ENCODE assay signal across 24 cellular contexts in the genomic region with DNA sequence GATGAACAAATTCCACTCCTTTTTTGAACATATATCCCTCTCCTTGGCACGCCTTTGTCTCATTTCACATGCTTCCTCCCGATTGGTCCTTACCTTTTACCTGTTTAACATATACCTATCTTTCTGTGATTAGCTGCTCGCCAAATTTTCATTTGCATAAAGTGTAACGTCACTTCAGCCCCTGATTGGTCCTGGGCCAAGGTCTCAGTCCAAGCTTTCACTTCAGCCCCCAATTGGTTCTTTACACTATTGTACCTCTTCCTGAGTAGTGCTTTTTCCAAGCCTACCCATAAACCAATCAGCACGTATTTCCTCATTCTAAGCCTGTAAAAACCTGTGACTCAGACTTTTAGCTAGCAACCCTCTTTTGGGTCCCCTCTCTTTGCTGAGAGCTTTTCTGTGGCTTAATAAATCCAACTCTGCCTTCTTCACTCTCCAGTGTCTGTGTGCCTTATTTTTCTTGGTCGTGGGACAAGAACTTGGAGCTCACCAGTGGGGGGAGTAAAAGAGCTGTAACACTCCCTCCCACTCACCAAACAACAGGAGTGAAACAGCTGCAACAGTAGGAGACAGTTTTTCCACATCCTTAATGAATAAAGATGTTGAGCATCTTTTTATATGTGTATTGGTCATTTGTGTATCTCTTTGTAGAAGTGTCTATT. TPM values are rescaled to one million over a fixed set of nuclear protein-coding genes. Genes with fewer than 3 reads are reported as not detected.
DNase-seq lines count a peak whose midpoint lies in the region; ATAC-seq lines count a peak whose summit lies in the region.
"Had no signal": no experiment of that assay in that cellular context is flagged by ENCODE, and none has a peak within 500 bp of the region (broad histone marks: within the 10 kb centered on the region; RNA-seq: fewer than 3 reads in every experiment).

No MANE protein-coding gene starts in this region.

- H3K36me3 ChIP-seq in trophoblast cell (ENCODE audit: control insufficient read depth in 1 of 2, insufficient read depth in 2 of 2, low read length in 2 of 2), result no peaks in the 10 kb centered on the region
- H3K36me3 ChIP-seq: HAP-1, tibial nerve had no signal

- no peaks in the 10 kb centered on the region for H3K79me2 ChIP-seq in trophoblast cell (ENCODE audit: control insufficient read depth, insufficient read depth, low read length, poor library complexity)

- no peak overlapping the region for H4K12ac ChIP-seq in trophoblast cell (ENCODE audit: low read depth, low read length)

- no peaks in the 10 kb centered on the region for H3K79me1 ChIP-seq in trophoblast cell (ENCODE audit: low read length)

- H3K4me1 ChIP-seq in trophoblast cell (ENCODE audit: control insufficient read depth in 1 of 2, insufficient read depth in 2 of 2, low read length in 2 of 2), result peaks cover 3 to 5% of the 10 kb centered on the region in 2 experiments
- H3K4me1 ChIP-seq: HAP-1, tibial nerve had no signal

- no peak overlapping the region for H2BK12ac ChIP-seq in trophoblast cell (ENCODE audit: low read length)

- WGBS in trophoblast cell (ENCODE audit: extremely low coverage, insufficient coverage, insufficient read length), result no CpG with 5 or more reads among the region's 6 CpGs

- peak overlapping the region; percentile 35 for H3K27ac ChIP-seq in trophoblast cell (ENCODE audit: low read depth, low read length)
- H3K27ac ChIP-seq: KMS-11, tibial nerve had no signal

- no peak overlapping the region for H3K4me2 ChIP-seq in trophoblast cell (ENCODE audit: low read length)
- H3K4me2 ChIP-seq: KMS-11 had no signal

- no peak overlapping the region for H2AK5ac ChIP-seq in trophoblast cell (ENCODE audit: low read length)

- H2BK120ac ChIP-seq in trophoblast cell (ENCODE audit: insufficient read depth, low read length, poor library complexity), result peak overlapping the region; percentile 68

- no peak overlapping the region for H3K23ac ChIP-seq in trophoblast cell (ENCODE audit: low read length)

- ATAC-seq in GM18868 (IDR thresholded peaks at IDR 0.05; ENCODE audit: unreplicated experiment), result no peak
- ATAC-seq in GM21360 (IDR thresholded peaks at IDR 0.05; ENCODE audit: unreplicated experiment), result no peak
- ATAC-seq: activated T-cell treated with anti-CD3 and anti-CD28 coated beads, Interleukin-2, amount 50 U/mL, for 4 hours; left cardiac atrium; Right ventricle myocardium inferior had no signal

- H4K8ac ChIP-seq in trophoblast cell (ENCODE audit: low read depth, low read length), result no peak overlapping the region

- peaks cover 13% of the 10 kb centered on the region for H3K9me3 ChIP-seq in trophoblast cell (ENCODE audit: insufficient read depth, low read depth, low read length)
- H3K9me3 ChIP-seq: HAP-1 had no signal

- H3K9ac ChIP-seq in trophoblast cell (ENCODE audit: low read length), result no peak overlapping the region
- H3K9ac ChIP-seq: KMS-11 had no signal

- no peak overlapping the region for H3K4ac ChIP-seq in trophoblast cell (ENCODE audit: low read depth, low read length)

- H2AFZ ChIP-seq in trophoblast cell (ENCODE audit: insufficient read depth, low read length, poor library complexity), result no peak overlapping the region

- H2BK5ac ChIP-seq in trophoblast cell (ENCODE audit: low read depth, low read length, poor library complexity), result no peak overlapping the region

- no peak overlapping the region for H3K4me3 ChIP-seq in trophoblast cell (ENCODE audit: low read depth, low read length)
- H3K4me3 ChIP-seq: HAP-1, tibial nerve had no signal

- DNase-seq in DMS53 (lab: John Stamatoyannopoulos, UW) (peak; percentile 12), DMS53 treated with DMSO at 0.1 percent for 48 hours (lab: John Stamatoyannopoulos, UW; ENCODE audit: unreplicated experiment) (no peak), NAMALWA (ENCODE audit: low spot score) (peak; percentile 14), amniotic epithelial cell (ENCODE audit: low read depth) (peak; percentile 13), trophoblast cell (peak; percentile 69 to 91), NCI-H82 (lab: John Stamatoyannopoulos, UW) (no peak)
- DNase-seq: 8988T; activated naive CD4-positive, alpha-beta T cell; activated T-cell treated with anti-CD3 and anti-CD28 coated beads, Interleukin-2, amount 50 U/mL, for 4 hours; CD8-positive, alpha-beta memory T cell; EL; left cardiac atrium; NCI-H1105 treated with DMSO at 0.1 percent for 48 hours; NCI-H2029 treated with DMSO at 0.1 percent for 48 hours; NCI-H510A; occipital lobe; retina; stimulated activated CD4-positive, alpha-beta T cell treated with anti-CD3 and anti-CD28 coated beads, Interleukin-4, amount 100 ng/mL, for 4 hours had no signal

- no peak overlapping the region for H3K14ac ChIP-seq in trophoblast cell (ENCODE audit: low read length)

- no peak overlapping the region for H3K18ac ChIP-seq in trophoblast cell (ENCODE audit: low read length)

- H4K91ac ChIP-seq in trophoblast cell (ENCODE audit: low read depth, low read length), result peak overlapping the region; percentile 51

- no peaks in the 10 kb centered on the region for H3K27me3 ChIP-seq in trophoblast cell (ENCODE audit: insufficient read depth, low read length)
- H3K27me3 ChIP-seq: tibial nerve had no signal

RNA-seq across cellular contexts. Expression of a gene that starts 0.6 kb away (rescaled TPM):
- 27.3 and 34.3 TPM in 2 replicates for polyA plus RNA-seq in trophoblast cell (2013)
- polyA plus RNA-seq: CD8-positive, alpha-beta memory T cell had no signal

RNA-seq across cellular contexts. Expression of a gene that starts 32.2 kb away (rescaled TPM):
- 8.1 and 8.2 TPM in 2 replicates for polyA plus RNA-seq in trophoblast cell (2013)

Comparison
In these comparisons a context has a peak if more than half of its experiments do, and no peak if none do; other contexts are left out.
1. DNase-seq: peak in DMS53 (single experiment), NAMALWA (single experiment), amniotic epithelial cell (single experiment) and trophoblast cell (2 of 2); none in DMS53 treated with DMSO at 0.1 percent for 48 hours (single experiment) and NCI-H82 (single experiment).